In genomic region chr5:112367400-112367799, GRCh38 we compare ENCODE assay signal across 18 cellular contexts.
"Had no signal": no experiment of that assay in that cellular context is flagged by ENCODE, and none has a peak within 500 bp of the region (broad histone marks: within the 10 kb centered on the region; RNA-seq: fewer than 3 reads in every experiment).

No MANE protein-coding gene starts in this region.

- H3K36me3 ChIP-seq: esophagus squamous epithelium, sigmoid colon, stomach, thoracic aorta had no signal

- H3K9me3 Mint-ChIP-seq: activated naive CD4-positive, alpha-beta T cell treated with anti-CD3 and anti-CD28 coated beads, Interleukin-2, amount 10 ng/mL, durations not matched to agents 7 days and 5 days; activated naive CD8-positive, alpha-beta T cell treated with anti-CD3 and anti-CD28 coated beads, Interleukin-2, amount 50 U/mL, for 24 hours; neural crest cell; stimulated activated effector memory CD8-positive, alpha-beta T cell treated with anti-CD3 and anti-CD28 coated beads, Interleukin-12 subunit alpha, Interleukin-12 subunit beta, amount 100 ng/mL, for 72 hours had no signal

- H3K4me1 Mint-ChIP-seq: activated naive CD4-positive, alpha-beta T cell treated with anti-CD3 and anti-CD28 coated beads, Interleukin-2, amount 10 ng/mL, durations not matched to agents 7 days and 5 days; activated naive CD8-positive, alpha-beta T cell treated with anti-CD3 and anti-CD28 coated beads, Interleukin-2, amount 50 U/mL, for 24 hours; neural crest cell; stimulated activated effector memory CD8-positive, alpha-beta T cell treated with anti-CD3 and anti-CD28 coated beads, Interleukin-12 subunit alpha, Interleukin-12 subunit beta, amount 100 ng/mL, for 72 hours had no signal

- H3K27ac ChIP-seq: hepatocyte, psoas muscle, sigmoid colon, stomach, thoracic aorta had no signal

- H3K4me2 ChIP-seq: hepatocyte had no signal

- H3K27me3 Mint-ChIP-seq: activated naive CD4-positive, alpha-beta T cell treated with anti-CD3 and anti-CD28 coated beads, Interleukin-2, amount 10 ng/mL, durations not matched to agents 7 days and 5 days had no signal

- H3K4me3 Mint-ChIP-seq: activated naive CD4-positive, alpha-beta T cell treated with anti-CD3 and anti-CD28 coated beads, Interleukin-2, amount 10 ng/mL, durations not matched to agents 7 days and 5 days; activated naive CD8-positive, alpha-beta T cell treated with anti-CD3 and anti-CD28 coated beads, Interleukin-2, amount 50 U/mL, for 24 hours; neural crest cell; stimulated activated effector memory CD8-positive, alpha-beta T cell treated with anti-CD3 and anti-CD28 coated beads, Interleukin-12 subunit alpha, Interleukin-12 subunit beta, amount 100 ng/mL, for 72 hours had no signal

- H3K4me1 ChIP-seq: psoas muscle, sigmoid colon, stomach had no signal

- H3K27me3 ChIP-seq: esophagus squamous epithelium, hepatocyte, sigmoid colon, stomach had no signal

- H3K9me3 ChIP-seq: esophagus squamous epithelium, psoas muscle, sigmoid colon, stomach, thoracic aorta had no signal

- ATAC-seq: activated naive CD8-positive, alpha-beta T cell treated with anti-CD3 and anti-CD28 coated beads, Interleukin-2, amount 50 U/mL, for 24 hours had no signal

- H3K79me2 ChIP-seq: hepatocyte had no signal

- H3K4me3 ChIP-seq: coronary artery, esophagus squamous epithelium, hepatocyte, psoas muscle, sigmoid colon, stomach, thoracic aorta had no signal

- H2AFZ ChIP-seq: hepatocyte had no signal

- H3K27ac Mint-ChIP-seq: activated naive CD4-positive, alpha-beta T cell treated with anti-CD3 and anti-CD28 coated beads, Interleukin-2, amount 10 ng/mL, durations not matched to agents 7 days and 5 days; activated naive CD8-positive, alpha-beta T cell treated with anti-CD3 and anti-CD28 coated beads, Interleukin-2, amount 50 U/mL, for 24 hours; stimulated activated effector memory CD8-positive, alpha-beta T cell treated with anti-CD3 and anti-CD28 coated beads, Interleukin-12 subunit alpha, Interleukin-12 subunit beta, amount 100 ng/mL, for 72 hours had no signal

- DNase-seq: activated CD4-positive, alpha-beta T cell treated with anti-CD3 and anti-CD28 coated beads, Interleukin-2, amount 50 U/mL, for 1 hour; activated CD8-positive, alpha-beta memory T cell treated with anti-CD3 and anti-CD28 coated beads, Interleukin-2, amount 50 U/mL, for 48 hours; activated effector memory CD4-positive, alpha-beta T cell treated with Interleukin-2 at 50 U/mL for 16 hours; activated naive CD4-positive, alpha-beta T cell treated with anti-CD3 and anti-CD28 coated beads, Interleukin-2, amount 10 ng/mL, durations not matched to agents 7 days and 5 days; activated naive CD8-positive, alpha-beta T cell treated with anti-CD3 and anti-CD28 coated beads, Interleukin-2, amount 50 U/mL, for 24 hours; activated T-cell treated with anti-CD3 and anti-CD28 coated beads, Interleukin-2, amount 50 U/mL, for 48 hours; anterior cingulate cortex; esophagus squamous epithelium; psoas muscle; sigmoid colon; stimulated activated CD4-positive, alpha-beta T cell treated with anti-CD3 and anti-CD28 coated beads, Interleukin-4, amount 100 ng/mL, for 24 hours; stomach; T1000 had no signal

- H3K36me3 Mint-ChIP-seq: activated naive CD4-positive, alpha-beta T cell treated with anti-CD3 and anti-CD28 coated beads, Interleukin-2, amount 10 ng/mL, durations not matched to agents 7 days and 5 days; stimulated activated effector memory CD8-positive, alpha-beta T cell treated with anti-CD3 and anti-CD28 coated beads, Interleukin-12 subunit alpha, Interleukin-12 subunit beta, amount 100 ng/mL, for 72 hours had no signal
